Comparison of ENCODE assay signal across 9 cellular contexts in the genomic region with DNA sequence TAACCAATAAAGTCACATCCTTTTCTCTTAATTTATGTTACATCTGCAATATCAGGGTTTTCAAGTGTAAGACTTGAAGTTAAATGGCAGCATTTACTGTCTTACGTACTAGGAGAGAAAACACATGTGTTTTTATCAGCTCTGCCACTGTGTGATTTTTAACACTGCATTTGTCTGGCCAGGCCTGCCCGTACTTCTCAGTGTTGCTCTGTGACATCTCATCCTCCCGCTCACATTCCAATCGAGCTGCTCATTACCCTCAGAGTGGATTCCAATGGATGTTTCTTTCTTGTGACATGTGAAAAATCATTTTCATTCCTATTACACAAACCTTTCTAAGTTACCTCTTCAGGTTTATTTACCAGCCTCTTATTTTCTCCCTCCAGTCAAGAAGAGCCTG.
DNase-seq lines count a peak whose midpoint lies in the region; ATAC-seq, FAIRE-seq and TF ChIP-seq lines count a peak whose summit lies in the region.
"Had no signal": no experiment of that assay in that cellular context is flagged by ENCODE, and none has a peak within 500 bp of the region (broad histone marks: within the 10 kb centered on the region; RNA-seq: fewer than 3 reads in every experiment).

No MANE protein-coding gene starts in this region.

- BruUV-seq in IMR-90 (replicated peaks; lab: Mats Ljungman, UMichigan): no TSS peak

- peak; percentile 31 to 83 for DNase-seq in A549 (ENCODE audit: low read depth in 1 of 2, low spot score in 1 of 2)
- peak; percentile 86 for DNase-seq in IMR-90
- peak; percentile 91 for DNase-seq in dermis blood vessel endothelial cell
- DNase-seq in left lobe of liver (ENCODE audit: low spot score): no peak
- DNase-seq in NCI-H2029 treated with DMSO at 0.1 percent for 48 hours (lab: John Stamatoyannopoulos, UW): no peak
- no peak for DNase-seq in activated effector memory CD4-positive, alpha-beta T cell treated with Interleukin-2 at 50 U/mL for 16 hours
- no peak for DNase-seq in prostate gland (ENCODE audit: low spot score)
- DNase-seq: esophagus squamous epithelium had no signal

- H3K4me2 ChIP-seq in A549 (peak overlapping the region; percentile 63), IMR-90 (ENCODE audit: low read depth, low read length) (no peak overlapping the region)

- no peak overlapping the region for H2AK9ac ChIP-seq in IMR-90 (replicated peaks; ENCODE audit: low read depth, low read length, poor library complexity)

- ATAC-seq in A549 (peak; percentile 95 to 97), IMR-90 (ENCODE audit: low read depth) (peak; percentile 96), left lobe of liver (peak; percentile 20), GM18502 (IDR thresholded peaks at IDR 0.05; ENCODE audit: poor library complexity, unreplicated experiment) (no peak)

- H2BK20ac ChIP-seq in IMR-90 (ENCODE audit: low read depth, low read length): no peak overlapping the region

- H4K5ac ChIP-seq in IMR-90 (ENCODE audit: low read depth, low read length): no peak overlapping the region

- no peak overlapping the region for H3K4ac ChIP-seq in IMR-90 (ENCODE audit: low read depth, low read length)

- TF ChIP-seq RAD21 in A549 (conservative IDR thresholded peaks at IDR 0.05 in 1 of 2, IDR thresholded peaks at IDR 0.05 in 1 of 2) (no peak), IMR-90 (IDR thresholded peaks at IDR 0.05; ENCODE audit: low read length) (no peak)

- FAIRE-seq in A549 (lab: Jason Lieb, UNC): peak; percentile 65

- intact Hi-C loops in IMR-90 (cut with micrococcal nuclease) (no loop called here), prostate gland (cut with DNase I) (no loop called here)

- H4K8ac ChIP-seq in IMR-90 (ENCODE audit: low read depth in 2 of 2, low read length in 2 of 2): peak overlapping the region in 1 of 2 experiments; percentile 43; a peak in 2 of 4 replicates

- H3K4me3 ChIP-seq in A549 (no peak overlapping the region), IMR-90 (ENCODE audit: insufficient read depth, low read depth, low read length) (no peak overlapping the region), prostate gland (no peak overlapping the region)
- H3K4me3 ChIP-seq: esophagus squamous epithelium had no signal

- H2BK15ac ChIP-seq in IMR-90 (ENCODE audit: low read depth, low read length): no peak overlapping the region

- H3K9me3 ChIP-seq in A549 (no peaks in the 10 kb centered on the region), IMR-90 (ENCODE audit: control insufficient read depth, insufficient read depth, low read length) (no peaks in the 10 kb centered on the region), prostate gland (no peaks in the 10 kb centered on the region)
- H3K9me3 ChIP-seq: esophagus squamous epithelium had no signal

- H4K91ac ChIP-seq in IMR-90 (ENCODE audit: insufficient read depth, low read depth, low read length): no peak overlapping the region

- H2BK5ac ChIP-seq in IMR-90 (ENCODE audit: low read depth, low read length, poor library complexity, severe bottlenecking): peak overlapping the region; percentile 42

- TF ChIP-seq CTCF in A549 (IDR thresholded peaks at IDR 0.05) (no peak), IMR-90 (conservative IDR thresholded peaks at IDR 0.05; ENCODE audit: low read depth, low read length) (no peak), prostate gland (IDR thresholded peaks at IDR 0.05) (no peak)

- CTCF ChIA-PET in A549 (lab: Yijun Ruan, JAX) (interaction anchor here (1.4 to 2.1 kb wide), 2 partner anchors 16 to 418 kb away, joined by 3 to 6 read pairs; no protein-coding TSS in a partner anchor), IMR-90 (lab: Yijun Ruan, JAX) (interaction anchor here (0.6 to 1.4 kb wide), 4 partner anchors 9 to 952 kb away, joined by 3 to 6 read pairs (median 4); a partner anchor contains a TSS)

- no peaks in the 10 kb centered on the region for H3K79me1 ChIP-seq in IMR-90 (ENCODE audit: low read depth in 1 of 2, low read length in 2 of 2)

- H3K18ac ChIP-seq in IMR-90 (ENCODE audit: low read depth, low read length): no peak overlapping the region

- POLR2A ChIA-PET in A549 (lab: Yijun Ruan, JAX) (interaction anchor here (0.9 kb wide), 1 partner anchor 420 kb away, joined by 3 read pairs; a partner anchor contains a TSS), IMR-90 (lab: Charles Lee; ENCODE audit: unreplicated experiment) (interaction anchor here (0.6 kb wide), 1 partner anchor 10 kb away, joined by 3 read pairs; no protein-coding TSS in a partner anchor)

- no peak for TF ChIP-seq EP300 in A549 (IDR thresholded peaks at IDR 0.05)

- TF ChIP-seq POLR2A in A549 (IDR thresholded peaks at IDR 0.05; ENCODE audit: low read length) (no peak), IMR-90 (IDR thresholded peaks at IDR 0.05; ENCODE audit: low read depth, low read length) (no peak), prostate gland (IDR thresholded peaks at IDR 0.05) (no peak)

- peaks cover 1% of the 10 kb centered on the region for H3K9me1 ChIP-seq in IMR-90 (ENCODE audit: insufficient read depth, low read length)

- dilution Hi-C loops in IMR-90 (cut with HindIII; ENCODE audit: low sequenced_read_pairs, unreplicated experiment): no loop called here

- no peak overlapping the region for H3K14ac ChIP-seq in IMR-90 (replicated peaks; ENCODE audit: low read depth, low read length)

- no peaks in the 10 kb centered on the region for H3K27me3 ChIP-seq in IMR-90 (ENCODE audit: control insufficient read depth, insufficient read depth, low read length)
- H3K27me3 ChIP-seq in prostate gland (replicated peaks; ENCODE audit: insufficient read depth): no peaks in the 10 kb centered on the region
- H3K27me3 ChIP-seq: esophagus squamous epithelium had no signal

- H4K20me1 ChIP-seq in IMR-90 (ENCODE audit: insufficient read depth, low read length): no peaks in the 10 kb centered on the region

- in situ Hi-C loops in IMR-90 (cut with MboI; ENCODE audit: low sequenced_read_pairs): no loop called here

- 1% methylated on average over 4 of the region's 4 CpGs for WGBS in A549 (ENCODE audit: missing lambda C conversion rate)
- WGBS in IMR-90 (ENCODE audit: extremely low coverage in 2 of 2, insufficient read length in 1 of 2), 2 experiments: no CpG with 5 or more reads among the region's 4 CpGs
- 27% methylated on average over 4 of the region's 4 CpGs for WGBS in prostate gland

- no peak overlapping the region for H2AK5ac ChIP-seq in IMR-90 (ENCODE audit: low read depth, low read length)

- no peak overlapping the region for H2BK120ac ChIP-seq in IMR-90 (ENCODE audit: low read depth, low read length)

- H3K36me3 ChIP-seq in IMR-90 (ENCODE audit: control insufficient read depth, insufficient read depth, low read length) (no peaks in the 10 kb centered on the region), prostate gland (no peaks in the 10 kb centered on the region)
- H3K36me3 ChIP-seq: esophagus squamous epithelium had no signal

- H3K9ac ChIP-seq in IMR-90 (ENCODE audit: low read depth, low read length): no peak overlapping the region

- H3K23ac ChIP-seq in IMR-90 (ENCODE audit: low read depth, low read length): no peak overlapping the region

- peak overlapping the region; percentile 68 to 81 for H3K27ac ChIP-seq in A549
- no peak overlapping the region for H3K27ac ChIP-seq in IMR-90 (ENCODE audit: insufficient read depth, low read length)
- no peak overlapping the region for H3K27ac ChIP-seq in prostate gland
- H3K27ac ChIP-seq: esophagus squamous epithelium had no signal

- H3K4me1 ChIP-seq in A549 (peaks cover 49% of the 10 kb centered on the region), IMR-90 (ENCODE audit: control insufficient read depth, insufficient read depth, low read length) (peaks cover 7% of the 10 kb centered on the region), prostate gland (replicated peaks) (no peaks in the 10 kb centered on the region)
- H3K4me1 ChIP-seq: esophagus squamous epithelium had no signal

- H3K56ac ChIP-seq in IMR-90 (ENCODE audit: extremely low read depth, insufficient read depth, low read length): no peak overlapping the region

- H2AFZ ChIP-seq in IMR-90 (replicated peaks; ENCODE audit: low read length, poor library complexity): peak overlapping the region; percentile 9

TF ChIP-seq in A549, 52 proteins besides CTCF, POLR2A, EP300 and RAD21 (continues in another document):
- TF ChIP-seq CEBPB (IDR thresholded peaks at IDR 0.05) (peak in 1 of 2 experiments; percentile 40; a peak in 2 of 4 replicates), PHF8 (IDR thresholded peaks at IDR 0.05; ENCODE audit: borderline replicate concordance, low read depth) (no peak), FOXS1 (CRISPR knock-in tag; IDR thresholded peaks at IDR 0.05) (peak; percentile 11; the same call in 1 of the 2 replicates), ZNF302 (CRISPR knock-in tag; IDR thresholded peaks at IDR 0.05) (peak; percentile 54; the same call in 1 of the 2 replicates), FOSB (CRISPR knock-in tag; IDR thresholded peaks at IDR 0.05) (no peak), JUNB (IDR thresholded peaks at IDR 0.05) (no peak), ZC3H11A (IDR thresholded peaks at IDR 0.05) (no peak)
- TF ChIP-seq, protein P1, sequence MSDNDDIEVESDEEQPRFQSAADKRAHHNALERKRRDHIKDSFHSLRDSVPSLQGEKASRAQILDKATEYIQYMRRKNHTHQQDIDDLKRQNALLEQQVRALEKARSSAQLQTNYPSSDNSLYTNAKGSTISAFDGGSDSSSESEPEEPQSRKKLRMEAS (IDR thresholded peaks at IDR 0.05): peak; percentile 32

TF ChIP-seq in IMR-90, 13 proteins besides CTCF, POLR2A, EP300 and RAD21 (continues in another document):
- TF ChIP-seq FOS (IDR thresholded peaks at IDR 0.05; ENCODE audit: low read depth, low read length) (peak; percentile 50; the same call in 1 of the 2 replicates), SMC3 (IDR thresholded peaks at IDR 0.05; ENCODE audit: low read depth, low read length) (no peak), RFX5 (IDR thresholded peaks at IDR 0.05; ENCODE audit: low read depth, low read length) (no peak), BHLHE40 (IDR thresholded peaks at IDR 0.05; ENCODE audit: low read depth, low read length) (peak; percentile 54; the same call in 1 of the 2 replicates), NFE2L2 (IDR thresholded peaks at IDR 0.05; ENCODE audit: low read depth, low read length) (no peak), CEBPB (IDR thresholded peaks at IDR 0.05; ENCODE audit: low read depth, low read length) (peak; percentile 18; the same call in 1 of the 2 replicates), CHD1 (IDR thresholded peaks at IDR 0.05; ENCODE audit: low read depth, low read length) (no peak), RCOR1 (IDR thresholded peaks at IDR 0.05; ENCODE audit: insufficient replicate concordance, low read length) (no peak), MAFK (IDR thresholded peaks at IDR 0.05; ENCODE audit: low read depth, low read length) (no peak)
- TF ChIP-seq, protein P2, sequence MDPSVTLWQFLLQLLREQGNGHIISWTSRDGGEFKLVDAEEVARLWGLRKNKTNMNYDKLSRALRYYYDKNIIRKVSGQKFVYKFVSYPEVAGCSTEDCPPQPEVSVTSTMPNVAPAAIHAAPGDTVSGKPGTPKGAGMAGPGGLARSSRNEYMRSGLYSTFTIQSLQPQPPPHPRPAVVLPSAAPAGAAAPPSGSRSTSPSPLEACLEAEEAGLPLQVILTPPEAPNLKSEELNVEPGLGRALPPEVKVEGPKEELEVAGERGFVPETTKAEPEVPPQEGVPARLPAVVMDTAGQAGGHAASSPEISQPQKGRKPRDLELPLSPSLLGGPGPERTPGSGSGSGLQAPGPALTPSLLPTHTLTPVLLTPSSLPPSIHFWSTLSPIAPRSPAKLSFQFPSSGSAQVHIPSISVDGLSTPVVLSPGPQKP (IDR thresholded peaks at IDR 0.05; ENCODE audit: borderline replicate concordance, low read depth, low read length): no peak

Comparison
In these comparisons a context has a peak if more than half of its experiments do, and no peak if none do; other contexts are left out.
1. DNase-seq: peak in A549 (2 of 2), IMR-90 (single experiment) and dermis blood vessel endothelial cell (single experiment); none in left lobe of liver (single experiment), NCI-H2029 treated with DMSO at 0.1 percent for 48 hours (single experiment), activated effector memory CD4-positive, alpha-beta T cell treated with Interleukin-2 at 50 U/mL for 16 hours (single experiment) and prostate gland (single experiment).
2. H3K27ac ChIP-seq: peak in A549 (2 of 2); none in IMR-90 (single experiment) and prostate gland (0 of 2).